12 cellular contexts compared by ENCODE assay signal in the genomic region with DNA sequence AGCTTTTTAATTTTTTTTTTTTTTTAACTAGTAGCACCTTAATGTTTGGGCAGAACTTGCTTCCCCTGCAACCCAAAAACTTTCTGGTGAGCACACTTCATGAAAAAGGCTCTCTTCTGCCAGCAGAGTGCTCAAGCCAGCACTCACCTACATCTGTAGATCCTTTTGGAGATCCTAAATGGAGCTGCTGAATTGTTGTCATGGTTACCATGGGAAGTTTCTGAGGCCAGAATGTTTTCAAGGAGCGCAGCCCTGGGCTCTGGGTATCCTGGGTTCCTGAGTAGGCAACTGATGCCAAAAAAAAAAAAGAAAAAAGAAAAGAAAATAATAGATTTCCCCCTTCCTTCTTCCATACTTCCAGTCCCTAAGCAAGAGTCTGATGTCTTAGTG. TPM values are rescaled to one million over a fixed set of nuclear protein-coding genes. Genes with fewer than 3 reads are reported as not detected.
DNase-seq lines count a peak whose midpoint lies in the region; ATAC-seq, FAIRE-seq and TF ChIP-seq lines count a peak whose summit lies in the region.
"Had no signal": no experiment of that assay in that cellular context is flagged by ENCODE, and none has a peak within 500 bp of the region (broad histone marks: within the 10 kb centered on the region; RNA-seq: fewer than 3 reads in every experiment).

No MANE protein-coding gene starts in this region.

- no peak for TF ChIP-seq CTCF in HepG2 (CRISPR knock-in tag; IDR thresholded peaks at IDR 0.05)
- TF ChIP-seq CTCF in right lobe of liver (IDR thresholded peaks at IDR 0.05): no peak
- no peak for TF ChIP-seq CTCF in activated CD8-positive, alpha-beta T cell treated with anti-CD3 and anti-CD28 coated beads for 36 hours (IDR thresholded peaks at IDR 0.05)
- TF ChIP-seq CTCF in vagina (IDR thresholded peaks at IDR 0.05): no peak

- no peak for TF ChIP-seq POLR2A in HepG2 (IDR thresholded peaks at IDR 0.05; ENCODE audit: insufficient read depth in 1 of 2, low read depth in 2 of 2, low read length in 2 of 2)
- no peak for TF ChIP-seq POLR2A in right lobe of liver (IDR thresholded peaks at IDR 0.05)
- no peak for TF ChIP-seq POLR2A in vagina (IDR thresholded peaks at IDR 0.05)

- no peak for TF ChIP-seq RAD21 in HepG2 (CRISPR knock-in tag; IDR thresholded peaks at IDR 0.05)

- in situ Hi-C loops in HepG2 (cut with HindIII; ENCODE audit: extremely low pct_ligation_motif_present, low pct_unique_long_range_greater_than_20kb): no loop called here

- TF ChIP-seq EP300 in HepG2 (IDR thresholded peaks at IDR 0.05; ENCODE audit: low read depth in 2 of 2, low read length in 2 of 2) (no peak), HepG2 (CRISPR knock-in tag; IDR thresholded peaks at IDR 0.05; ENCODE audit: borderline replicate concordance) (no peak)

- no peak overlapping the region for H3K27ac ChIP-seq in HepG2 (ENCODE audit: extremely low read length, insufficient read depth, low read length)
- H3K27ac ChIP-seq in right lobe of liver: no peak overlapping the region
- H3K27ac ChIP-seq in vagina: no peak overlapping the region

- H3K79me2 ChIP-seq in HepG2 (ENCODE audit: insufficient read depth, low read length): peaks cover 13% of the 10 kb centered on the region

- intact Hi-C loops in HepG2 (cut with micrococcal nuclease; ENCODE audit: unreplicated experiment): no loop called here
- intact Hi-C loops in right lobe of liver (cut with DNase I): no loop called here
- intact Hi-C loops in activated CD8-positive, alpha-beta T cell treated with anti-CD3 and anti-CD28 coated beads for 36 hours (cut with micrococcal nuclease): no loop called here
- intact Hi-C loops in vagina (cut with DNase I): loop anchor here (5.0 kb wide), 1 partner anchor 37 kb away; no protein-coding TSS in a partner anchor

- DNase-seq in HepG2 (ENCODE audit: low spot score) (no peak), right lobe of liver (no peak), memory B cell (ENCODE audit: low spot score in 2 of 2) (no peak), NCI-H2196 treated with DMSO at 0.1 percent for 48 hours (lab: John Stamatoyannopoulos, UW; ENCODE audit: unreplicated experiment) (no peak), nucleus accumbens (lab: John Stamatoyannopoulos, UW) (no peak), ecto neural progenitor cell (ENCODE audit: low spot score) (no peak), vagina (ENCODE audit: extremely low spot score in 2 of 2) (no peak)
- no peak for DNase-seq in activated CD8-positive, alpha-beta T cell treated with anti-CD3 and anti-CD28 coated beads for 36 hours
- DNase-seq: caudate nucleus, hippocampal formation, NCI-H2171 treated with DMSO at 0.1 percent for 48 hours, PC-3 had no signal

- no peak for FAIRE-seq in HepG2 (lab: Jason Lieb, UNC)

- H3K36me3 ChIP-seq in HepG2 (replicated peaks in 1 of 2; ENCODE audit: control insufficient read depth in 1 of 2, insufficient read depth in 2 of 2, low read length in 2 of 2) (no peaks in the 10 kb centered on the region), right lobe of liver (no peaks in the 10 kb centered on the region), vagina (no peaks in the 10 kb centered on the region)

- no peak overlapping the region for H3K4me3 ChIP-seq in HepG2 (replicated peaks in 1 of 3; ENCODE audit: insufficient read depth in 1 of 3, low read depth in 2 of 3, low read length in 3 of 3)
- no peak overlapping the region for H3K4me3 ChIP-seq in right lobe of liver
- H3K4me3 ChIP-seq in vagina: no peak overlapping the region

- H3K4me1 ChIP-seq in HepG2 (ENCODE audit: insufficient read depth, low read length) (peaks cover 54% of the 10 kb centered on the region), right lobe of liver (peaks cover 0 to 18% (median 7%) of the 10 kb centered on the region in 4 donors), vagina (peaks cover 22% of the 10 kb centered on the region)

- H3K4me2 ChIP-seq in HepG2 (ENCODE audit: low read depth, low read length): no peak overlapping the region

- no peaks in the 10 kb centered on the region for H3K27me3 Mint-ChIP-seq in activated CD8-positive, alpha-beta T cell treated with anti-CD3 and anti-CD28 coated beads for 36 hours
- H3K27me3 Mint-ChIP-seq in memory B cell: no peaks in the 10 kb centered on the region

- no peak overlapping the region for H3K9ac ChIP-seq in HepG2 (ENCODE audit: insufficient read depth, low read depth, low read length)

- H3K4me1 Mint-ChIP-seq in activated CD8-positive, alpha-beta T cell treated with anti-CD3 and anti-CD28 coated beads for 36 hours (ENCODE audit: low read depth): peaks cover 54% of the 10 kb centered on the region
- H3K4me1 Mint-ChIP-seq in memory B cell: peaks cover 38% of the 10 kb centered on the region

- H3K9me3 Mint-ChIP-seq in activated CD8-positive, alpha-beta T cell treated with anti-CD3 and anti-CD28 coated beads for 36 hours: peaks cover 8% of the 10 kb centered on the region
- H3K9me3 Mint-ChIP-seq in memory B cell: peaks cover 2% of the 10 kb centered on the region

- POLR2A ChIA-PET in HepG2 (lab: Yijun Ruan, JAX): interaction anchor here (1.4 kb wide), 1 partner anchor 59 kb away, joined by 5 read pairs; no protein-coding TSS in a partner anchor
- POLR2A ChIA-PET in activated CD8-positive, alpha-beta T cell treated with anti-CD3 and anti-CD28 coated beads for 36 hours (lab: Charles Lee): interaction anchor here (1.1 to 1.9 kb wide), 2 partner anchors 16 to 33 kb away, joined by 4 to 7 read pairs; no protein-coding TSS in a partner anchor

- no peaks in the 10 kb centered on the region for H3K27me3 ChIP-seq in HepG2 (ENCODE audit: control insufficient read depth in 1 of 2, insufficient read depth in 2 of 2, low read length in 2 of 2)
- H3K27me3 ChIP-seq in right lobe of liver: no peaks in the 10 kb centered on the region
- H3K27me3 ChIP-seq in vagina: no peaks in the 10 kb centered on the region

- BruUV-seq in HepG2 (replicated peaks; lab: Mats Ljungman, UMichigan): no TSS peak

- WGBS in HepG2 (ENCODE audit: low lambda C conversion rate): 95% methylated on average over 1 of the region's 1 CpG
- WGBS in right lobe of liver (ENCODE audit: insufficient coverage, low coverage, low lambda C conversion rate, missing lambda C conversion rate): 100% methylated on average over 1 of the region's 1 CpG

- peak overlapping the region; percentile 22 for H3K27ac Mint-ChIP-seq in activated CD8-positive, alpha-beta T cell treated with anti-CD3 and anti-CD28 coated beads for 36 hours
- peak overlapping the region; percentile 49 for H3K27ac Mint-ChIP-seq in memory B cell

- CTCF ChIA-PET in HepG2 (lab: Yijun Ruan, JAX; ENCODE audit: low intra/inter-chr PET ratio, low total read pairs): no interaction called here
- CTCF ChIA-PET in activated CD8-positive, alpha-beta T cell treated with anti-CD3 and anti-CD28 coated beads for 36 hours (lab: Charles Lee): interaction anchor here (1.3 to 2.6 kb wide), 5 partner anchors 11 to 291 kb away, joined by 3 to 7 read pairs (median 6); no protein-coding TSS in a partner anchor

- no peak overlapping the region for H3K4me3 Mint-ChIP-seq in activated CD8-positive, alpha-beta T cell treated with anti-CD3 and anti-CD28 coated beads for 36 hours
- H3K4me3 Mint-ChIP-seq in memory B cell: peak overlapping the region; percentile 67

- H3K9me3 ChIP-seq in HepG2 (ENCODE audit: low read length) (no peaks in the 10 kb centered on the region), right lobe of liver (no peaks in the 10 kb centered on the region), vagina (no peaks in the 10 kb centered on the region)

- ATAC-seq in HepG2 (no peak), right lobe of liver (no peak), memory B cell (ENCODE audit: low read depth) (no peak)
- no peak for ATAC-seq in activated CD8-positive, alpha-beta T cell treated with anti-CD3 and anti-CD28 coated beads for 36 hours
- ATAC-seq: PC-3 had no signal

- peaks cover 5% of the 10 kb centered on the region for H3K36me3 Mint-ChIP-seq in activated CD8-positive, alpha-beta T cell treated with anti-CD3 and anti-CD28 coated beads for 36 hours (ENCODE audit: low read depth)
- peaks cover 3% of the 10 kb centered on the region for H3K36me3 Mint-ChIP-seq in memory B cell

- no peaks in the 10 kb centered on the region for H4K20me1 ChIP-seq in HepG2 (ENCODE audit: insufficient read depth, low read length)

- no peak overlapping the region for H2AFZ ChIP-seq in HepG2 (ENCODE audit: low read length)

TF ChIP-seq in HepG2, 621 proteins besides CTCF, POLR2A, EP300 and RAD21 (continues in another document):
- TF ChIP-seq ZFX (CRISPR knock-in tag; IDR thresholded peaks at IDR 0.05; ENCODE audit: low read depth) (no peak), NCOA5 (CRISPR knock-in tag; IDR thresholded peaks at IDR 0.05) (no peak)

RNA-seq across cellular contexts. Expression of gene CPEB4, which starts 3.1 kb away (rescaled TPM):
- total RNA-seq in HepG2 (2016; rRNA removed; fragmentation: Illumina TruSeq; extraction: Trizol): 7.7 and 8.3 TPM in 2 replicates
- total RNA-seq in HepG2 (2016; cell fraction: cytosol; rRNA removed; fragmentation: Illumina TruSeq; extraction: Trizol; ENCODE audit: low read depth): 1.8 and 3.2 TPM in 2 replicates
- 8.3 and 11.9 TPM in 2 replicates for total RNA-seq in HepG2 (2016; cell fraction: insoluble cytoplasmic fraction; rRNA removed; fragmentation: Illumina TruSeq; extraction: Trizol)
- 3.4 and 3.7 TPM in 2 replicates for total RNA-seq in HepG2 (2016; cell fraction: membrane; rRNA removed; fragmentation: Illumina TruSeq; extraction: Trizol)
- total RNA-seq in HepG2 (2016; cell fraction: nucleus; rRNA removed; fragmentation: Illumina TruSeq; extraction: Trizol): 13.4 and 15.2 TPM in 2 replicates
- 25.0 and 26.7 TPM in 2 replicates for polyA plus RNA-seq in HepG2 (2011; rRNA removed)
- polyA plus RNA-seq in HepG2 (2011; cell fraction: cytosol; rRNA removed): 15.9 and 21.3 TPM in 2 replicates
- polyA plus RNA-seq in HepG2 (2011; cell fraction: nucleus; rRNA removed): 38.4 and 39.5 TPM in 2 replicates
- polyA plus RNA-seq in HepG2 (2012): 21.1 and 22.8 TPM in 2 replicates
- 0.06 and 0.08 TPM in 2 replicates for polyA plus RNA-seq in HepG2 (2016; cell fraction: cytosol; fragmentation: Illumina TruSeq; extraction: Trizol; ENCODE audit: low read depth)
- polyA plus RNA-seq in HepG2 (2016; cell fraction: insoluble cytoplasmic fraction; fragmentation: Illumina TruSeq; extraction: Trizol; ENCODE audit: low read depth): 5.3 and 5.4 TPM in 2 replicates
- 0.40 and 0.56 TPM in 2 replicates for polyA plus RNA-seq in HepG2 (2016; cell fraction: membrane; fragmentation: Illumina TruSeq; extraction: Trizol; ENCODE audit: low read depth)
- polyA plus RNA-seq in HepG2 (2016; cell fraction: nucleus; fragmentation: Illumina TruSeq; extraction: Trizol; ENCODE audit: insufficient read depth, low read depth): 8.8 and 10.3 TPM in 2 replicates
- 100 and 104 TPM in 2 replicates for polyA minus RNA-seq in HepG2 (2011; rRNA and poly(A)+ RNA removed; ENCODE audit: low replicate concordance)
- 49.4 and 55.2 TPM in 2 replicates for polyA minus RNA-seq in HepG2 (2011; cell fraction: cytosol; rRNA and poly(A)+ RNA removed)
- polyA minus RNA-seq in HepG2 (2011; cell fraction: nucleus; rRNA and poly(A)+ RNA removed): 151 and 216 TPM in 2 replicates
- 10 to 100 TPM; 27.3 to 49.9 (median 40.0) TPM for total RNA-seq in right lobe of liver
- 1 to 10 TPM; 8.8 to 9.0 TPM for total RNA-seq in activated CD8-positive, alpha-beta T cell treated with anti-CD3 and anti-CD28 coated beads for 36 hours
- total RNA-seq in vagina: 31.9 TPM
